In genomic region chr1:231407537-231408396, GRCh38 we compare ENCODE assay signal across 8 cellular contexts. TPM values are rescaled to one million over a fixed set of nuclear protein-coding genes. Genes with fewer than 3 reads are reported as not detected.
DNase-seq lines count a peak whose midpoint lies in the region; ATAC-seq and TF ChIP-seq lines count a peak whose summit lies in the region.
"Had no signal": no experiment of that assay in that cellular context is flagged by ENCODE, and none has a peak within 500 bp of the region (broad histone marks: within the 10 kb centered on the region; RNA-seq: fewer than 3 reads in every experiment).

No MANE protein-coding gene starts in this region.

- H3K36me3 ChIP-seq in skeletal muscle tissue (ENCODE audit: control insufficient read depth in 3 of 3, insufficient read depth in 3 of 3, low read length in 3 of 3), result peaks cover 0 to 5% (median 4%) of the 10 kb centered on the region in 3 donors

- peak; percentile 53 for ATAC-seq in GM21390 (IDR thresholded peaks at IDR 0.05; ENCODE audit: unreplicated experiment)
- no peak for ATAC-seq in GM21526 (IDR thresholded peaks at IDR 0.05; ENCODE audit: low FRiP score, unreplicated experiment)
- ATAC-seq: T-helper 17 cell had no signal

- TF ChIP-seq CTCF in fibroblast of pulmonary artery (IDR thresholded peaks at IDR 0.05; ENCODE audit: low read length, missing control alignments), result no peak

- H3K9me3 ChIP-seq in skeletal muscle tissue (ENCODE audit: control insufficient read depth in 3 of 3, low read length in 3 of 3), result no peaks in the 10 kb centered on the region

- H3K4me1 ChIP-seq in skeletal muscle tissue (ENCODE audit: control insufficient read depth in 3 of 3, insufficient read depth in 3 of 3, low read length in 3 of 3), result peaks cover 38 to 46% (median 45%) of the 10 kb centered on the region in 3 donors

- H3K9ac ChIP-seq in skeletal muscle tissue (ENCODE audit: low read depth in 1 of 3, low read length in 3 of 3), result peak overlapping the region; percentile 27 to 55 (median 50)

- DNase-seq in NCI-H226 (peak; percentile 55), fibroblast of pulmonary artery (ENCODE audit: low read depth) (peak; percentile 70), COR-L47 (lab: John Stamatoyannopoulos, UW) (no peak), middle frontal gyrus (ENCODE audit: extremely low spot score, low spot score) (no peak)
- DNase-seq: T-helper 17 cell had no signal

- no peaks in the 10 kb centered on the region for H3K27me3 ChIP-seq in skeletal muscle tissue (ENCODE audit: control insufficient read depth in 3 of 3, insufficient read depth in 3 of 3, low read length in 3 of 3)

- H3K27ac ChIP-seq in skeletal muscle tissue (ENCODE audit: low read depth, low read length), result peak overlapping the region; percentile 31

- H3K4me3 ChIP-seq in fibroblast of pulmonary artery (replicated peaks; ENCODE audit: low read depth, low read length) (peak overlapping the region; percentile 15), skeletal muscle tissue (ENCODE audit: low read length in 3 of 3) (no peak overlapping the region)

RNA-seq across cellular contexts. Expression of gene EGLN1, which starts 14.3 kb away (rescaled TPM):
- total RNA-seq in skeletal muscle tissue, result 55.3 TPM

Comparison
In these comparisons a context has a peak if more than half of its experiments do, and no peak if none do; other contexts are left out.
1. DNase-seq: peak in NCI-H226 (single experiment) and fibroblast of pulmonary artery (single experiment); none in COR-L47 (single experiment) and middle frontal gyrus (single experiment).